In genomic region chr9:118736406-118736805, GRCh38 we compare ENCODE assay signal across 6 cellular contexts.
"Had no signal": no experiment of that assay in that cellular context is flagged by ENCODE, and none has a peak within 500 bp of the region (broad histone marks: within the 10 kb centered on the region; RNA-seq: fewer than 3 reads in every experiment).

No MANE protein-coding gene starts in this region.

- H3K27ac ChIP-seq: HL-60 had no signal

- DNase-seq: GOT3, H9, HCEC 1CT, HFFc6, KG1 had no signal
